21 cellular contexts compared by ENCODE assay signal in the genomic region with DNA sequence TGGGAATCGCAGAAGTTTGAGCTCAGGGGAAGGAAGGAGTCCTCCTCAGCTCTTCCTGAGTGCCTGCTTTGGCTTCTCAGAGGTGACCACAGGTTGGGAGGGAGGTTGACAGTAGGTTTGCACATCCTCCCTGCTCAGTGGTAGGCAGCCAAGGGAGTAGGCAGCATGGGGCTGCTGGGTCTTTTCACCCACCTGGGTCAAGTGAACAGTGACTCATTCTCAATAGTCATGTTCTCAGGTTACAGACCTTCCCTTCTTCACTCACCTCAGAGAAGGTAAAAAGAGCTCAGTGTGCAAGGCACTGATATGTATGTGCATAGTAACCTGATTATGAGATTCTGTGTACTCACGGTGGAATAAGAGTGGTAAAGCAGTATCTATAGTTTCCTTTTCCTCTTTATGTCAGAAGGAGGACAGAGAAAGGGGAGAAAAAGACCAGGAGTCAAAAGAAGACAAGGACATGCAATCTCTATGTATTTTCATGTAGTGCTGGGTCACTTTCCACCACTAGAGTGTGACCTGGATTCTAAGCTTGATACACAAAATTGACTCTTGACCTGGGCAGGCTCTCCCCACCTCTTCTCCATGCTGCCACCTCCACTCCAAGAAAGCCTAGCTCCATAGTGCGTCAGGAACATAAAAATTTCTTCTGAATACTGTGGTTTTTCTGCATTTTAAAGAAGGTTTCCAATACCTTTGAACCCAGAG. TPM values are rescaled to one million over a fixed set of nuclear protein-coding genes. Genes with fewer than 3 reads are reported as not detected.
A peak's percentile ranks its signal among the peaks of the same experiment; 100 is the strongest.
DNase-seq lines count a peak whose midpoint lies in the region; ATAC-seq and TF ChIP-seq lines count a peak whose summit lies in the region.
"Had no signal": no experiment of that assay in that cellular context is flagged by ENCODE, and none has a peak within 500 bp of the region (broad histone marks: within the 10 kb centered on the region; RNA-seq: fewer than 3 reads in every experiment).

No MANE protein-coding gene starts in this region.

- POLR2A ChIA-PET in HCT116 (lab: Charles Lee) = no interaction called here

- H3K4me3 Mint-ChIP-seq in Calu3 (ENCODE audit: low read depth, unreplicated experiment) = no peak overlapping the region
- H3K4me3 Mint-ChIP-seq: activated CD4-positive, alpha-beta T cell treated with anti-CD3 and anti-CD28 coated beads, Interleukin-2, amount 10 ng/mL, durations not matched to agents 24 days and 14 days; activated T-cell treated with anti-CD3 and anti-CD28 coated beads, Interleukin-2, amount 50 U/mL, for 4 hours; B cell; central memory CD8-positive, alpha-beta T cell; HFFc6 had no signal

- BruUV-seq in Calu3 (replicated peaks; lab: Mats Ljungman, UMichigan) (no TSS peak), HCT116 (replicated peaks; lab: Mats Ljungman, UMichigan) (no TSS peak)

- H3K36me3 ChIP-seq in HCT116 (ENCODE audit: control insufficient read depth in 1 of 2, insufficient read depth in 2 of 2, low read length in 2 of 2) = no peaks in the 10 kb centered on the region
- H3K36me3 ChIP-seq: adrenal gland, MG63, tibial nerve had no signal

- H3K9ac ChIP-seq in HCT116 (ENCODE audit: low read length) = no peak overlapping the region

- no peak overlapping the region for H3K27ac ChIP-seq in HCT116 (ENCODE audit: low read depth, low read length)
- H3K27ac ChIP-seq: adrenal gland, tibial nerve had no signal

- H3K9me2 ChIP-seq in HCT116 (ENCODE audit: insufficient read depth) = no peaks in the 10 kb centered on the region

- TF ChIP-seq RAD21 in HCT116 (IDR thresholded peaks at IDR 0.05; ENCODE audit: low read depth) = 0 out of 2 replicates have a peak, but pooled peaks have one; percentile 2

- no peaks in the 10 kb centered on the region for H3K36me3 Mint-ChIP-seq in Calu3 (ENCODE audit: insufficient read depth, unreplicated experiment)

- H3K4me3 ChIP-seq in HCT116 (replicated peaks in 1 of 2; ENCODE audit: low read depth in 1 of 2, low read length in 2 of 2) = peak overlapping the region in 1 of 2 experiments; percentile 15; a peak in 1 of 4 replicates
- H3K4me3 ChIP-seq: adrenal gland, MG63, smooth muscle cell, tibial nerve had no signal

- peak overlapping the region; percentile 45 for H3K4me2 ChIP-seq in HCT116 (ENCODE audit: low read length)
- H3K4me2 ChIP-seq: smooth muscle cell had no signal

- no peaks in the 10 kb centered on the region for H3K79me2 ChIP-seq in HCT116 (ENCODE audit: insufficient read depth, low read length)

- H3K27ac Mint-ChIP-seq in Calu3 (ENCODE audit: unreplicated experiment) = no peak overlapping the region
- H3K27ac Mint-ChIP-seq: activated CD4-positive, alpha-beta T cell treated with anti-CD3 and anti-CD28 coated beads, Interleukin-2, amount 10 ng/mL, durations not matched to agents 24 days and 14 days; B cell; HFFc6 had no signal

- H3K4me1 Mint-ChIP-seq in Calu3 (ENCODE audit: low read depth, unreplicated experiment) = peaks cover 19% of the 10 kb centered on the region
- H3K4me1 Mint-ChIP-seq: activated CD4-positive, alpha-beta T cell treated with anti-CD3 and anti-CD28 coated beads, Interleukin-2, amount 10 ng/mL, durations not matched to agents 24 days and 14 days; B cell; central memory CD8-positive, alpha-beta T cell had no signal

- H3K9me3 Mint-ChIP-seq in Calu3 (ENCODE audit: low read depth, unreplicated experiment) = no peaks in the 10 kb centered on the region
- H3K9me3 Mint-ChIP-seq: activated CD4-positive, alpha-beta T cell treated with anti-CD3 and anti-CD28 coated beads, Interleukin-2, amount 10 ng/mL, durations not matched to agents 24 days and 14 days; activated T-cell treated with anti-CD3 and anti-CD28 coated beads, Interleukin-2, amount 50 U/mL, for 4 hours; central memory CD8-positive, alpha-beta T cell; HFFc6 had no signal

- CTCF ChIA-PET in Calu3 (lab: Charles Lee) (interaction anchor here (0.6 to 1.0 kb wide), 5 partner anchors 12 to 1325 kb away, joined by 3 to 5 read pairs (median 4); a partner anchor contains a TSS), HCT116 (lab: Charles Lee) (interaction anchor here (0.8 kb wide), 1 partner anchor 19 kb away, joined by 3 read pairs; no protein-coding TSS in a partner anchor)

- H4K20me1 ChIP-seq in HCT116 (ENCODE audit: insufficient read depth) = no peaks in the 10 kb centered on the region

- H2AFZ ChIP-seq in HCT116 (ENCODE audit: low read depth, low read length, poor library complexity, severe bottlenecking) = peak overlapping the region; percentile 79

- intact Hi-C loops in Calu3 (cut with micrococcal nuclease; ENCODE audit: unreplicated experiment) (loop anchor here (1.0 kb wide), 1 partner anchor 51 kb away; no protein-coding TSS in a partner anchor), HCT116 (cut with micrococcal nuclease) (no loop called here)

- peak; percentile 79 for ATAC-seq in HCT116
- no peak for ATAC-seq in HG03280 (IDR thresholded peaks at IDR 0.05; ENCODE audit: unreplicated experiment)
- ATAC-seq in omental fat pad (ENCODE audit: low FRiP score) = no peak

- no peaks in the 10 kb centered on the region for H3K27me3 Mint-ChIP-seq in Calu3 (ENCODE audit: unreplicated experiment)
- H3K27me3 Mint-ChIP-seq: activated CD4-positive, alpha-beta T cell treated with anti-CD3 and anti-CD28 coated beads, Interleukin-2, amount 10 ng/mL, durations not matched to agents 24 days and 14 days; central memory CD8-positive, alpha-beta T cell had no signal

- RAD21 ChIA-PET in HCT116 (lab: Charles Lee; ENCODE audit: low non-redundant PET in 1 of 2, low total read pairs in 2 of 2, uncharacterized antibody in 2 of 2, unreplicated experiment in 2 of 2) = no interaction called here

- DNase-seq in Calu3 (peak; percentile 29), HCT116 (ENCODE audit: low read depth, low spot score) (no peak), SW480 (ENCODE audit: low spot score) (peak; percentile 27), islet precursor cell (peak; percentile 58), germinal center (ENCODE audit: low spot score) (no peak), omental fat pad (ENCODE audit: low spot score) (no peak), NCI-H1048 (lab: John Stamatoyannopoulos, UW) (no peak)
- DNase-seq: activated CD4-positive, alpha-beta T cell treated with anti-CD3 and anti-CD28 coated beads, Interleukin-2, amount 10 ng/mL, durations not matched to agents 24 days and 14 days; activated T-cell treated with anti-CD3 and anti-CD28 coated beads, Interleukin-2, amount 50 U/mL, for 4 hours; adrenal gland; effector CD8-positive, alpha-beta T cell; HFFc6; MG63; NCI-H2029; NCI-H82; SHP77 had no signal

- TF ChIP-seq CTCF in Calu3 (IDR thresholded peaks at IDR 0.05; ENCODE audit: unreplicated experiment) (no peak), HCT116 (IDR thresholded peaks at IDR 0.05 in 2 of 3, conservative IDR thresholded peaks at IDR 0.05 in 1 of 3; ENCODE audit: borderline replicate concordance in 1 of 3, insufficient read depth in 1 of 3, low read depth in 2 of 3, low read length in 2 of 3) (0 out of 6 replicates have a peak, but pooled peaks of 1 of the 3 experiments have one; percentile 15), omental fat pad (IDR thresholded peaks at IDR 0.05) (no peak)

- H3K27me3 ChIP-seq in HCT116 (ENCODE audit: insufficient read depth, low read length) = no peaks in the 10 kb centered on the region
- H3K27me3 ChIP-seq: adrenal gland, MG63, tibial nerve had no signal

- no peak for TF ChIP-seq POLR2A in HCT116 (IDR thresholded peaks at IDR 0.05; ENCODE audit: borderline replicate concordance, extremely low read depth, insufficient read depth, insufficient read length)

- H3K4me1 ChIP-seq in HCT116 (ENCODE audit: control insufficient read depth in 1 of 2, insufficient read depth in 2 of 2, low read length in 2 of 2) = peaks cover 6 to 13% of the 10 kb centered on the region in 2 experiments; a peak in 3 of 4 replicates
- H3K4me1 ChIP-seq: tibial nerve had no signal

- no peaks in the 10 kb centered on the region for H3K9me3 ChIP-seq in HCT116 (ENCODE audit: control insufficient read depth in 1 of 2, insufficient read depth in 1 of 2, low read depth in 1 of 2, low read length in 2 of 2)
- H3K9me3 ChIP-seq: adrenal gland, MG63, tibial nerve had no signal

TF ChIP-seq in HCT116, 20 proteins besides CTCF, POLR2A, EP300 and RAD21 (continues in another document):
- TF ChIP-seq, protein P1, sequence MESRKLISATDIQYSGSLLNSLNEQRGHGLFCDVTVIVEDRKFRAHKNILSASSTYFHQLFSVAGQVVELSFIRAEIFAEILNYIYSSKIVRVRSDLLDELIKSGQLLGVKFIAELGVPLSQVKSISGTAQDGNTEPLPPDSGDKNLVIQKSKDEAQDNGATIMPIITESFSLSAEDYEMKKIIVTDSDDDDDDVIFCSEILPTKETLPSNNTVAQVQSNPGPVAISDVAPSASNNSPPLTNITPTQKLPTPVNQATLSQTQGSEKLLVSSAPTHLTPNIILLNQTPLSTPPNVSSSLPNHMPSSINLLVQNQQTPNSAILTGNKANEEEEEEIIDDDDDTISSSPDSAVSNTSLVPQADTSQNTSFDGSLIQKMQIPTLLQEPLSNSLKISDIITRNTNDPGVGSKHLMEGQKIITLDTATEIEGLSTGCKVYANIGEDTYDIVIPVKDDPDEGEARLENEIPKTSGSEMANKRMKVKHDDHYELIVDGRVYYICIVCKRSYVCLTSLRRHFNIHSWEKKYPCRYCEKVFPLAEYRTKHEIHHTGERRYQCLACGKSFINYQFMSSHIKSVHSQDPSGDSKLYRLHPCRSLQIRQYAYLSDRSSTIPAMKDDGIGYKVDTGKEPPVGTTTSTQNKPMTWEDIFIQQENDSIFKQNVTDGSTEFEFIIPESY (IDR thresholded peaks at IDR 0.05; ENCODE audit: extremely low read depth, insufficient replicate concordance, low read length) = no peak
- TF ChIP-seq EGR1 (IDR thresholded peaks at IDR 0.05; ENCODE audit: low read depth) (no peak), EZH2phosphoT487 (IDR thresholded peaks at IDR 0.05; ENCODE audit: borderline replicate concordance) (no peak)

RNA-seq across cellular contexts. Expression of a gene that starts 36.5 kb away (rescaled TPM):
- 29.1 and 30.7 TPM in 2 replicates for total RNA-seq in Calu3 (2022)
- total RNA-seq in HCT116 (2021; ENCODE audit: unreplicated experiment) = 33.6 TPM
- 11.5 and 17.6 TPM in 2 replicates for polyA plus RNA-seq in HCT116 (2012)
- total RNA-seq in omental fat pad = 10 to 100 TPM; 46.0 to 61.8 (median 50.3) TPM

RNA-seq across cellular contexts. Expression of a gene that starts 44.2 kb away (rescaled TPM):
- 37.6 and 49.6 TPM in 2 replicates for total RNA-seq in Calu3 (2022)
- total RNA-seq in HCT116 (2021; ENCODE audit: unreplicated experiment) = 1.5 TPM
- polyA plus RNA-seq in HCT116 (2012) = 0.17 and 0.25 TPM in 2 replicates
- 100 to 1,000 TPM in 3 of 4 donors, 10 to 100 TPM in 1; 34.8 to 227 (median 108) TPM for total RNA-seq in omental fat pad
- total RNA-seq: HFFc6 had no signal

RNA-seq across cellular contexts. Expression of a gene that starts 49.7 kb away (rescaled TPM):
- 2.1 and 6.3 TPM in 2 replicates for total RNA-seq in Calu3 (2022)
- total RNA-seq in HCT116 (2021; ENCODE audit: unreplicated experiment) = 0.84 TPM
- polyA plus RNA-seq in HCT116 (2012) = 0.04 and 0.39 TPM in 2 replicates
- total RNA-seq in omental fat pad = 10 to 100 TPM in 2 of 4 donors, 1 to 10 TPM in 2; 7.3 to 19.4 (median 10.8) TPM

Comparison
In these comparisons a context has a peak if more than half of its experiments do, and no peak if none do; other contexts are left out.
1. DNase-seq: peak in Calu3 (single experiment), SW480 (single experiment) and islet precursor cell (single experiment); none in HCT116 (single experiment), germinal center (single experiment), omental fat pad (single experiment) and NCI-H1048 (single experiment).
2. RNA of a gene that starts 44.2 kb away (total RNA-seq): 34.8 to 227 TPM in omental fat pad and 37.6 to 49.6 TPM in Calu3; 1.5 TPM in HCT116 (single experiment); every median in the first group is over 10 times any median in the second.